ENCODE assay signal across 1 cellular context in genomic region chr1:204093421-204093717, GRCh38.
TF ChIP-seq lines count a peak whose summit lies in the region.

No MANE protein-coding gene starts in this region.

TF ChIP-seq in HepG2, 621 proteins besides CTCF, POLR2A, EP300 and RAD21 (continued from another document and continues in another):
- TF ChIP-seq UBTF (CRISPR knock-in tag; IDR thresholded peaks at IDR 0.05) (no peak), ZSCAN31 (CRISPR knock-in tag; IDR thresholded peaks at IDR 0.05; ENCODE audit: low read depth) (no peak), NRL (CRISPR knock-in tag; IDR thresholded peaks at IDR 0.05; ENCODE audit: borderline replicate concordance) (no peak), ZSCAN29 (CRISPR knock-in tag; conservative IDR thresholded peaks at IDR 0.05) (no peak), ZBTB4 (CRISPR knock-in tag; IDR thresholded peaks at IDR 0.05; ENCODE audit: borderline replicate concordance) (no peak), TERF1 (CRISPR knock-in tag; IDR thresholded peaks at IDR 0.05) (no peak), ESRRA (CRISPR knock-in tag; IDR thresholded peaks at IDR 0.05; ENCODE audit: low read depth) (no peak), GTF3A (CRISPR knock-in tag; conservative IDR thresholded peaks at IDR 0.05) (no peak), ZNF292 (CRISPR knock-in tag; IDR thresholded peaks at IDR 0.05; ENCODE audit: borderline replicate concordance, low read depth) (no peak), SRY (CRISPR knock-in tag; IDR thresholded peaks at IDR 0.05) (no peak), RORA (CRISPR knock-in tag; IDR thresholded peaks at IDR 0.05) (no peak), EZH2 (conservative IDR thresholded peaks at IDR 0.05; ENCODE audit: low read depth, low read length) (no peak), ZSCAN9 (CRISPR knock-in tag; IDR thresholded peaks at IDR 0.05; ENCODE audit: borderline replicate concordance) (no peak), ZNF124 (CRISPR knock-in tag; IDR thresholded peaks at IDR 0.05) (no peak), ZFP82 (CRISPR knock-in tag; IDR thresholded peaks at IDR 0.05; ENCODE audit: borderline replicate concordance) (no peak), MIER2 (CRISPR knock-in tag; IDR thresholded peaks at IDR 0.05) (no peak), ZFP36 (IDR thresholded peaks at IDR 0.05; ENCODE audit: borderline replicate concordance, low read depth, low read length, partially characterized antibody) (no peak), MED8 (CRISPR knock-in tag; IDR thresholded peaks at IDR 0.05; ENCODE audit: insufficient replicate concordance) (no peak), PITX1 (CRISPR knock-in tag; IDR thresholded peaks at IDR 0.05) (no peak), ZNF17 (CRISPR knock-in tag; IDR thresholded peaks at IDR 0.05) (0 out of 2 replicates have a peak, but pooled peaks have one; percentile 32), SNAPC2 (CRISPR knock-in tag; IDR thresholded peaks at IDR 0.05) (no peak), FOXO1 (CRISPR knock-in tag; IDR thresholded peaks at IDR 0.05) (peak; percentile 67; the same call in 1 of the 2 replicates), AKNA (CRISPR knock-in tag; IDR thresholded peaks at IDR 0.05; ENCODE audit: borderline replicate concordance) (no peak)
- TF ChIP-seq, protein P1, sequence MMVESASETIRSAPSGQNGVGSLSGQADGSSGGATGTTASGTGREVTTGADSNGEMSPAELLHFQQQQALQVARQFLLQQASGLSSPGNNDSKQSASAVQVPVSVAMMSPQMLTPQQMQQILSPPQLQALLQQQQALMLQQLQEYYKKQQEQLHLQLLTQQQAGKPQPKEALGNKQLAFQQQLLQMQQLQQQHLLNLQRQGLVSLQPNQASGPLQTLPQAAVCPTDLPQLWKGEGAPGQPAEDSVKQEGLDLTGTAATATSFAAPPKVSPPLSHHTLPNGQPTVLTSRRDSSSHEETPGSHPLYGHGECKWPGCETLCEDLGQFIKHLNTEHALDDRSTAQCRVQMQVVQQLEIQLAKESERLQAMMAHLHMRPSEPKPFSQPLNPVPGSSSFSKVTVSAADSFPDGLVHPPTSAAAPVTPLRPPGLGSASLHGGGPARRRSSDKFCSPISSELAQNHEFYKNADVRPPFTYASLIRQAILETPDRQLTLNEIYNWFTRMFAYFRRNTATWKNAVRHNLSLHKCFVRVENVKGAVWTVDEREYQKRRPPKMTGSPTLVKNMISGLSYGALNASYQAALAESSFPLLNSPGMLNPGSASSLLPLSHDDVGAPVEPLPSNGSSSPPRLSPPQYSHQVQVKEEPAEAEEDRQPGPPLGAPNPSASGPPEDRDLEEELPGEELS (CRISPR knock-in tag; IDR thresholded peaks at IDR 0.05) = peak; percentile 58
- TF ChIP-seq, protein P2, sequence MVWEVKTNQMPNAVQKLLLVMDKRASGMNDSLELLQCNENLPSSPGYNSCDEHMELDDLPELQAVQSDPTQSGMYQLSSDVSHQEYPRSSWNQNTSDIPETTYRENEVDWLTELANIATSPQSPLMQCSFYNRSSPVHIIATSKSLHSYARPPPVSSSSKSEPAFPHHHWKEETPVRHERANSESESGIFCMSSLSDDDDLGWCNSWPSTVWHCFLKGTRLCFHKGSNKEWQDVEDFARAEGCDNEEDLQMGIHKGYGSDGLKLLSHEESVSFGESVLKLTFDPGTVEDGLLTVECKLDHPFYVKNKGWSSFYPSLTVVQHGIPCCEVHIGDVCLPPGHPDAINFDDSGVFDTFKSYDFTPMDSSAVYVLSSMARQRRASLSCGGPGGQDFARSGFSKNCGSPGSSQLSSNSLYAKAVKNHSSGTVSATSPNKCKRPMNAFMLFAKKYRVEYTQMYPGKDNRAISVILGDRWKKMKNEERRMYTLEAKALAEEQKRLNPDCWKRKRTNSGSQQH (CRISPR knock-in tag; IDR thresholded peaks at IDR 0.05; ENCODE audit: low read depth) = no peak
- TF ChIP-seq, protein P3, sequence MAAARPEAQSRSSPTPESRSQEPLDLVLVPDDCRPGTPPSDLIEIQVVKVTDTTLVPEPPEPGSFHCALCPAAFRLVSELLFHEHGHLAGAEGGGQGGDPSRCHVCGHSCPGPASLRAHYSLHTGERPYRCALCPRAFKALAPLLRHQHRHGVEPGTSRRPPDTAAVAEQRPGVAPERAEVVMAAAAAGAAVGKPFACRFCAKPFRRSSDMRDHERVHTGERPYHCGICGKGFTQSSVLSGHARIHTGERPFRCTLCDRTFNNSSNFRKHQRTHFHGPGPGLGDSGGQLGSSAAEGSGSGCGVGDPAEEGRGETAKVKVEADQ (CRISPR knock-in tag; IDR thresholded peaks at IDR 0.05; ENCODE audit: borderline replicate concordance) = no peak
- TF ChIP-seq, protein P4, sequence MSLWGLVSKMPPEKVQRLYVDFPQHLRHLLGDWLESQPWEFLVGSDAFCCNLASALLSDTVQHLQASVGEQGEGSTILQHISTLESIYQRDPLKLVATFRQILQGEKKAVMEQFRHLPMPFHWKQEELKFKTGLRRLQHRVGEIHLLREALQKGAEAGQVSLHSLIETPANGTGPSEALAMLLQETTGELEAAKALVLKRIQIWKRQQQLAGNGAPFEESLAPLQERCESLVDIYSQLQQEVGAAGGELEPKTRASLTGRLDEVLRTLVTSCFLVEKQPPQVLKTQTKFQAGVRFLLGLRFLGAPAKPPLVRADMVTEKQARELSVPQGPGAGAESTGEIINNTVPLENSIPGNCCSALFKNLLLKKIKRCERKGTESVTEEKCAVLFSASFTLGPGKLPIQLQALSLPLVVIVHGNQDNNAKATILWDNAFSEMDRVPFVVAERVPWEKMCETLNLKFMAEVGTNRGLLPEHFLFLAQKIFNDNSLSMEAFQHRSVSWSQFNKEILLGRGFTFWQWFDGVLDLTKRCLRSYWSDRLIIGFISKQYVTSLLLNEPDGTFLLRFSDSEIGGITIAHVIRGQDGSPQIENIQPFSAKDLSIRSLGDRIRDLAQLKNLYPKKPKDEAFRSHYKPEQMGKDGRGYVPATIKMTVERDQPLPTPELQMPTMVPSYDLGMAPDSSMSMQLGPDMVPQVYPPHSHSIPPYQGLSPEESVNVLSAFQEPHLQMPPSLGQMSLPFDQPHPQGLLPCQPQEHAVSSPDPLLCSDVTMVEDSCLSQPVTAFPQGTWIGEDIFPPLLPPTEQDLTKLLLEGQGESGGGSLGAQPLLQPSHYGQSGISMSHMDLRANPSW (CRISPR knock-in tag; IDR thresholded peaks at IDR 0.05; ENCODE audit: borderline replicate concordance) = no peak
- TF ChIP-seq, protein P5, sequence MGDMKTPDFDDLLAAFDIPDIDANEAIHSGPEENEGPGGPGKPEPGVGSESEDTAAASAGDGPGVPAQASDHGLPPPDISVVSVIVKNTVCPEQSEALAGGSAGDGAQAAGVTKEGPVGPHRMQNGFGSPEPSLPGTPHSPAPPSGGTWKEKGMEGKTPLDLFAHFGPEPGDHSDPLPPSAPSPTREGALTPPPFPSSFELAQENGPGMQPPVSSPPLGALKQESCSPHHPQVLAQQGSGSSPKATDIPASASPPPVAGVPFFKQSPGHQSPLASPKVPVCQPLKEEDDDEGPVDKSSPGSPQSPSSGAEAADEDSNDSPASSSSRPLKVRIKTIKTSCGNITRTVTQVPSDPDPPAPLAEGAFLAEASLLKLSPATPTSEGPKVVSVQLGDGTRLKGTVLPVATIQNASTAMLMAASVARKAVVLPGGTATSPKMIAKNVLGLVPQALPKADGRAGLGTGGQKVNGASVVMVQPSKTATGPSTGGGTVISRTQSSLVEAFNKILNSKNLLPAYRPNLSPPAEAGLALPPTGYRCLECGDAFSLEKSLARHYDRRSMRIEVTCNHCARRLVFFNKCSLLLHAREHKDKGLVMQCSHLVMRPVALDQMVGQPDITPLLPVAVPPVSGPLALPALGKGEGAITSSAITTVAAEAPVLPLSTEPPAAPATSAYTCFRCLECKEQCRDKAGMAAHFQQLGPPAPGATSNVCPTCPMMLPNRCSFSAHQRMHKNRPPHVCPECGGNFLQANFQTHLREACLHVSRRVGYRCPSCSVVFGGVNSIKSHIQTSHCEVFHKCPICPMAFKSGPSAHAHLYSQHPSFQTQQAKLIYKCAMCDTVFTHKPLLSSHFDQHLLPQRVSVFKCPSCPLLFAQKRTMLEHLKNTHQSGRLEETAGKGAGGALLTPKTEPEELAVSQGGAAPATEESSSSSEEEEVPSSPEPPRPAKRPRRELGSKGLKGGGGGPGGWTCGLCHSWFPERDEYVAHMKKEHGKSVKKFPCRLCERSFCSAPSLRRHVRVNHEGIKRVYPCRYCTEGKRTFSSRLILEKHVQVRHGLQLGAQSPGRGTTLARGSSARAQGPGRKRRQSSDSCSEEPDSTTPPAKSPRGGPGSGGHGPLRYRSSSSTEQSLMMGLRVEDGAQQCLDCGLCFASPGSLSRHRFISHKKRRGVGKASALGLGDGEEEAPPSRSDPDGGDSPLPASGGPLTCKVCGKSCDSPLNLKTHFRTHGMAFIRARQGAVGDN (CRISPR knock-in tag; IDR thresholded peaks at IDR 0.05) = peak; percentile 88
